In genomic region chr4:76851375-76851774, GRCh38 we compare ENCODE assay signal across 24 cellular contexts. TPM values are rescaled to one million over a fixed set of nuclear protein-coding genes. Genes with fewer than 3 reads are reported as not detected.
"Had no signal": no experiment of that assay in that cellular context is flagged by ENCODE, and none has a peak within 500 bp of the region (broad histone marks: within the 10 kb centered on the region; RNA-seq: fewer than 3 reads in every experiment).

No MANE protein-coding gene starts in this region.

- H3K27ac Mint-ChIP-seq: activated CD4-positive, alpha-beta memory T cell treated with anti-CD3 and anti-CD28 coated beads for 36 hours; activated CD4-positive, alpha-beta T cell treated with anti-CD3 and anti-CD28 coated beads, Interleukin-2, amount 10 ng/mL, durations not matched to agents 24 days and 14 days; activated naive CD4-positive, alpha-beta T cell treated with anti-CD3 and anti-CD28 coated beads for 36 hours; activated naive CD8-positive, alpha-beta T cell; T-helper 1 cell treated with Interleukin-12 subunit alpha and Interleukin-12 subunit beta and Interleukin-4 antibody, amounts not matched to agents 30 μg/mL and 1 μg/mL, for 36 hours; WTC11 had no signal

- H3K9me3 Mint-ChIP-seq: activated CD4-positive, alpha-beta memory T cell treated with anti-CD3 and anti-CD28 coated beads for 36 hours; activated CD4-positive, alpha-beta T cell treated with anti-CD3 and anti-CD28 coated beads, Interleukin-2, amount 10 ng/mL, durations not matched to agents 24 days and 14 days; activated naive CD4-positive, alpha-beta T cell treated with anti-CD3 and anti-CD28 coated beads for 36 hours; activated T-cell treated with anti-CD3 and anti-CD28 coated beads, Interleukin-2, amount 50 U/mL, for 4 hours; central memory CD8-positive, alpha-beta T cell; T-helper 1 cell treated with Interleukin-12 subunit alpha and Interleukin-12 subunit beta and Interleukin-4 antibody, amounts not matched to agents 30 μg/mL and 1 μg/mL, for 36 hours had no signal

- DNase-seq: activated CD4-positive, alpha-beta memory T cell treated with anti-CD3 and anti-CD28 coated beads for 36 hours; activated CD4-positive, alpha-beta T cell treated with anti-CD3 and anti-CD28 coated beads for 1 hour; activated CD4-positive, alpha-beta T cell treated with anti-CD3 and anti-CD28 coated beads, Interleukin-2, amount 10 ng/mL, durations not matched to agents 24 days and 14 days; activated CD8-positive, alpha-beta memory T cell treated with anti-CD3 and anti-CD28 coated beads for 24 hours; activated gamma-delta T cell; activated naive CD4-positive, alpha-beta T cell treated with anti-CD3 and anti-CD28 coated beads for 36 hours; activated T-cell treated with anti-CD3 and anti-CD28 coated beads, Interleukin-2, amount 50 U/mL, for 4 hours; amygdala; Karpas-422; MM.1S; NCI-H1105 treated with DMSO at 0.1 percent for 48 hours; NCI-H1436 treated with DMSO at 0.1 percent for 48 hours; NCI-H187; NCI-H2081; NCI-H446; NCI-H524; PC-9; SHP77 treated with DMSO at 0.1 percent for 48 hours had no signal

- H3K4me3 Mint-ChIP-seq: activated CD4-positive, alpha-beta memory T cell treated with anti-CD3 and anti-CD28 coated beads for 36 hours; activated CD4-positive, alpha-beta T cell treated with anti-CD3 and anti-CD28 coated beads, Interleukin-2, amount 10 ng/mL, durations not matched to agents 24 days and 14 days; activated naive CD4-positive, alpha-beta T cell treated with anti-CD3 and anti-CD28 coated beads for 36 hours; activated naive CD8-positive, alpha-beta T cell; activated T-cell treated with anti-CD3 and anti-CD28 coated beads, Interleukin-2, amount 50 U/mL, for 4 hours; brain; central memory CD8-positive, alpha-beta T cell; T-helper 1 cell treated with Interleukin-12 subunit alpha and Interleukin-12 subunit beta and Interleukin-4 antibody, amounts not matched to agents 30 μg/mL and 1 μg/mL, for 36 hours; WTC11 had no signal

- ATAC-seq: activated T-cell treated with anti-CD3 and anti-CD28 coated beads, Interleukin-2, amount 50 U/mL, for 4 hours; WTC11 had no signal

- H3K36me3 Mint-ChIP-seq: activated CD4-positive, alpha-beta memory T cell treated with anti-CD3 and anti-CD28 coated beads for 36 hours; brain; WTC11 had no signal

- H3K4me3 ChIP-seq: PC-9 had no signal

- H3K4me1 Mint-ChIP-seq: activated CD4-positive, alpha-beta T cell treated with anti-CD3 and anti-CD28 coated beads, Interleukin-2, amount 10 ng/mL, durations not matched to agents 24 days and 14 days; central memory CD8-positive, alpha-beta T cell; WTC11 had no signal

- H3K27ac ChIP-seq: PC-9 had no signal

RNA-seq across cellular contexts. Expression of gene SOWAHB, which starts 46.6 kb away (rescaled TPM):
- total RNA-seq: activated CD4-positive, alpha-beta memory T cell treated with anti-CD3 and anti-CD28 coated beads for 36 hours; activated CD4-positive, alpha-beta T cell treated with anti-CD3 and anti-CD28 coated beads, Interleukin-2, amount 10 ng/mL, durations not matched to agents 24 days and 14 days; activated naive CD4-positive, alpha-beta T cell treated with anti-CD3 and anti-CD28 coated beads for 36 hours; SK-MEL-5 had no signal
